ENCODE assay signal across 18 cellular contexts in genomic region chr5:74993743-74994142, GRCh38. TPM values are rescaled to one million over a fixed set of nuclear protein-coding genes. Genes with fewer than 3 reads are reported as not detected.
DNase-seq lines count a peak whose midpoint lies in the region; ATAC-seq and TF ChIP-seq lines count a peak whose summit lies in the region.
"Had no signal": no experiment of that assay in that cellular context is flagged by ENCODE, and none has a peak within 500 bp of the region (broad histone marks: within the 10 kb centered on the region; RNA-seq: fewer than 3 reads in every experiment).

No MANE protein-coding gene starts in this region.

- ATAC-seq in HG03521 (IDR thresholded peaks at IDR 0.05; ENCODE audit: unreplicated experiment) = no peak
- ATAC-seq in HG03432 (IDR thresholded peaks at IDR 0.05; ENCODE audit: unreplicated experiment) = no peak
- ATAC-seq: CD8-positive, alpha-beta T cell; Right ventricle myocardium inferior had no signal

- in situ Hi-C loops in G401 (cut with HindIII; ENCODE audit: low sequenced_read_pairs) = no loop called here

- no peak overlapping the region for H3K4me3 ChIP-seq in AG04449 (ENCODE audit: low read depth, low read length)
- no peak overlapping the region for H3K4me3 ChIP-seq in fibroblast of villous mesenchyme (ENCODE audit: low read depth, low read length)
- H3K4me3 ChIP-seq: HAP-1 had no signal

- POLR2A ChIA-PET in AG04449 (lab: Yijun Ruan, JAX) = no interaction called here

- DNase-seq in AG04449 (ENCODE audit: low read depth, low spot score) = peak; percentile 17
- DNase-seq in G401 (ENCODE audit: low spot score) = peak; percentile 42
- peak; percentile 47 for DNase-seq in NCI-H774 (lab: John Stamatoyannopoulos, UW)
- DNase-seq in fibroblast of villous mesenchyme (ENCODE audit: low read depth) = peak; percentile 5
- DNase-seq in Kasumi-1 (lab: John Stamatoyannopoulos, UW) = no peak
- no peak for DNase-seq in AG08396 (ENCODE audit: low spot score)
- DNase-seq: BE2C; CD8-positive, alpha-beta T cell; NCI-H1092; NCI-H1694 treated with DMSO at 0.1 percent for 48 hours; NCI-H2171 treated with DMSO at 0.1 percent for 48 hours; SK-N-SH; T-helper 1 cell had no signal

- TF ChIP-seq CTCF in AG04449 (IDR thresholded peaks at IDR 0.05; ENCODE audit: insufficient read depth, low read length, missing control alignments) = no peak
- TF ChIP-seq CTCF in fibroblast of villous mesenchyme (IDR thresholded peaks at IDR 0.05; ENCODE audit: insufficient read depth, low read depth, low read length) = no peak

- CTCF ChIA-PET in AG04449 (lab: Yijun Ruan, JAX) = interaction anchor here (1.7 kb wide), 1 partner anchor 10 kb away, joined by 4 read pairs; no protein-coding TSS in a partner anchor

RNA-seq across cellular contexts. Expression of gene GCNT4, which starts 58.6 kb away (rescaled TPM):
- 63.2 and 92.1 TPM in 2 replicates for total RNA-seq in G401 (2014; rRNA removed; shearing (Covaris generic))
- 10.6 and 46.2 TPM in 2 replicates for total RNA-seq in fibroblast of villous mesenchyme
- total RNA-seq: HT-29 had no signal

Comparison
In these comparisons a context has a peak if more than half of its experiments do, and no peak if none do; other contexts are left out.
1. DNase-seq: peak in AG04449 (single experiment), G401 (single experiment), NCI-H774 (single experiment) and fibroblast of villous mesenchyme (single experiment); none in Kasumi-1 (0 of 2) and AG08396 (single experiment).